Comparison of ENCODE assay signal across 28 cellular contexts in the genomic region with DNA sequence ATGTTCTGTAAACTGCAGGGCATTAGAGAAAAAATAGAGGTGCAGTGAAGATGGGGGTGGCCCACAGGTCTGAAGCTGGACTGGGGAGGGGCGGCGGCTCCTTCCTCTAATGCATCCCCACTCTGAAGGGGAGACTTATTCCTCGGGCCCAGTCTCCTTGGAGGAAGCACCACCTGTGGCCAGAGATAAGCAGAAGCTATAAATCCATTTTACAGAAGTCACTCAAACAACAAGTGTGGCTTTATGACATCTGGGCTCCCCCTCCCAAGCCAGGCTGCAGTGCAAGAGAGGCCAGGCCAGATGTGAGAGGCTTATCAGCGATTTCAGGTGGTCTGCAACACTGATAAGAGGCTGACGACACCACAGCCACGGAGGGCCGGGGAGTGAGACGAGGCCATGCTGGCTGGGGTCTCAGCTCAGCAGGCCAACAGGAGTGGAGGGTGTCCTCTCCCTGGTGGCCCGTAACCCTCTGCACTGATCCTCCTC. TPM values are rescaled to one million over a fixed set of nuclear protein-coding genes. Genes with fewer than 3 reads are reported as not detected.
"Had no signal": no experiment of that assay in that cellular context is flagged by ENCODE, and none has a peak within 500 bp of the region (broad histone marks: within the 10 kb centered on the region; RNA-seq: fewer than 3 reads in every experiment).

No MANE protein-coding gene starts in this region.

- H3K36me3 ChIP-seq: breast epithelium, heart left ventricle, suprapubic skin, tibial nerve had no signal

- FAIRE-seq: kidney, small intestine, TTC549, urothelium cell line had no signal

- H3K9me3 ChIP-seq: breast epithelium, heart left ventricle, suprapubic skin, tibial nerve had no signal

- H3K4me1 ChIP-seq: breast epithelium, heart left ventricle, suprapubic skin, tibial nerve had no signal

- ATAC-seq: activated CD4-positive, alpha-beta T cell treated with anti-CD3 and anti-CD28 coated beads for 36 hours; activated T-cell treated with anti-CD3 and anti-CD28 coated beads, Interleukin-2, amount 50 U/mL, for 4 hours; heart left ventricle; left lobe of liver; naive thymus-derived CD4-positive, alpha-beta T cell; sciatic nerve; stimulated activated effector memory CD8-positive, alpha-beta T cell treated with anti-CD3 and anti-CD28 coated beads, Interleukin-12 subunit alpha, Interleukin-12 subunit beta, amount 100 ng/mL, for 72 hours; stimulated activated naive CD8-positive, alpha-beta T cell treated with anti-CD3 and anti-CD28 coated beads, Interleukin-15, amount 100 ng/mL, for 72 hours had no signal

- DNase-seq: activated B cell treated with CpG ODN at 0.5 μM for 24 hours; activated CD4-positive, alpha-beta T cell treated with anti-CD3 and anti-CD28 coated beads for 36 hours; activated CD4-positive, alpha-beta T cell treated with anti-CD3 and anti-CD28 coated beads, Interleukin-2, amount 50 U/mL, for 48 hours; activated CD8-positive, alpha-beta memory T cell treated with anti-CD3 and anti-CD28 coated beads, Interleukin-2, amount 50 U/mL, for 48 hours; activated naive CD4-positive, alpha-beta T cell treated with anti-CD3 and anti-CD28 coated beads for 36 hours; activated naive CD8-positive, alpha-beta T cell treated with anti-CD3 and anti-CD28 coated beads, Interleukin-2, amount 10 ng/mL, durations not matched to agents 7 days and 5 days; activated T-cell treated with anti-CD3 and anti-CD28 coated beads, Interleukin-2, amount 50 U/mL, for 4 hours; amniotic stem cell; heart left ventricle; kidney; naive thymus-derived CD4-positive, alpha-beta T cell; occipital lobe; small intestine; stimulated activated CD4-positive, alpha-beta T cell treated with anti-CD3 and anti-CD28 coated beads, Interleukin-2, amount 100 ng/mL, for 24 hours; stimulated activated naive CD8-positive, alpha-beta T cell treated with anti-CD3 and anti-CD28 coated beads, Interleukin-15, amount 100 ng/mL, for 72 hours had no signal

- H3K4me3 ChIP-seq: breast epithelium, coronary artery, heart left ventricle, lung, suprapubic skin, tibial nerve had no signal

- H3K27ac ChIP-seq: breast epithelium, coronary artery, epithelial cell of prostate, heart left ventricle, suprapubic skin, tibial nerve had no signal

RNA-seq across cellular contexts. Expression of gene CYTL1, which starts 15.8 kb away (rescaled TPM):
- total RNA-seq: activated B cell treated with CpG ODN at 0.5 μM for 24 hours; activated CD4-positive, alpha-beta T cell treated with anti-CD3 and anti-CD28 coated beads for 36 hours; activated CD8-positive, alpha-beta memory T cell treated with anti-CD3 and anti-CD28 coated beads for 36 hours; activated naive CD4-positive, alpha-beta T cell treated with anti-CD3 and anti-CD28 coated beads for 36 hours; activated naive CD8-positive, alpha-beta T cell treated with anti-CD3 and anti-CD28 coated beads, Interleukin-2, amount 10 ng/mL, durations not matched to agents 7 days and 5 days; activated T-cell treated with anti-CD3 and anti-CD28 coated beads, Interleukin-2, amount 50 U/mL, for 4 hours; activated T-helper 2 cell treated with anti-CD3 and anti-CD28 coated beads, Interferon-gamma antibody, Interleukin-2, Interleukin-4, amounts not matched to agents 10 μg/mL and 5 μg/mL and 100 μg/mL, durations not matched to agents 14 hours and 24 hours and 36 hours; left lobe of liver had no signal
- polyA plus RNA-seq: heart left ventricle; naive thymus-derived CD4-positive, alpha-beta T cell had no signal

RNA-seq across cellular contexts. Expression of gene STK32B, which starts 47.9 kb away (rescaled TPM):
- total RNA-seq: activated B cell treated with CpG ODN at 0.5 μM for 24 hours; activated CD4-positive, alpha-beta T cell treated with anti-CD3 and anti-CD28 coated beads for 36 hours; activated CD8-positive, alpha-beta memory T cell treated with anti-CD3 and anti-CD28 coated beads for 36 hours; activated naive CD4-positive, alpha-beta T cell treated with anti-CD3 and anti-CD28 coated beads for 36 hours; activated naive CD8-positive, alpha-beta T cell treated with anti-CD3 and anti-CD28 coated beads, Interleukin-2, amount 10 ng/mL, durations not matched to agents 7 days and 5 days; activated T-cell treated with anti-CD3 and anti-CD28 coated beads, Interleukin-2, amount 50 U/mL, for 4 hours; activated T-helper 2 cell treated with anti-CD3 and anti-CD28 coated beads, Interferon-gamma antibody, Interleukin-2, Interleukin-4, amounts not matched to agents 10 μg/mL and 5 μg/mL and 100 μg/mL, durations not matched to agents 14 hours and 24 hours and 36 hours had no signal
- polyA plus RNA-seq: naive thymus-derived CD4-positive, alpha-beta T cell had no signal
